ENCODE assay signal across 1 cellular context in genomic region chr6:31795616-31796298, GRCh38.
A peak's percentile ranks its signal among the peaks of the same experiment; 100 is the strongest.
TF ChIP-seq lines count a peak whose summit lies in the region.

VARS1 (minus strand) TSS chr6:31795752; CDS start chr6:31795217, 535 bp downstream.

TF ChIP-seq in HCT116, 20 proteins besides CTCF, POLR2A, EP300 and RAD21 (continued from another document):
- TF ChIP-seq POLR2AphosphoS5 (IDR thresholded peaks at IDR 0.05; ENCODE audit: low read depth, low read length): peak; percentile 63
- peak; percentile 49 for TF ChIP-seq YY1 (IDR thresholded peaks at IDR 0.05; ENCODE audit: extremely low read depth, insufficient replicate concordance, low read depth, low read length)
- TF ChIP-seq SRF (IDR thresholded peaks at IDR 0.05; ENCODE audit: low read depth): no peak
- TF ChIP-seq CEBPB (IDR thresholded peaks at IDR 0.05; ENCODE audit: low read depth): no peak
- TF ChIP-seq CBX3 (IDR thresholded peaks at IDR 0.05; ENCODE audit: low read depth): 0 out of 2 replicates have a peak, but pooled peaks have one; percentile 29
- no peak for TF ChIP-seq ZNF274 (IDR thresholded peaks at IDR 0.05; ENCODE audit: low read depth, low read length)
- TF ChIP-seq ATF3 (IDR thresholded peaks at IDR 0.05): no peak
- no peak for TF ChIP-seq EZH2 (IDR thresholded peaks at IDR 0.05)
- no peak for TF ChIP-seq EZH2phosphoT487 (IDR thresholded peaks at IDR 0.05; ENCODE audit: borderline replicate concordance)
- peak; percentile 59 for TF ChIP-seq EGR1 (IDR thresholded peaks at IDR 0.05; ENCODE audit: low read depth)
- peak; percentile 23; the same call in 1 of the 2 replicates for TF ChIP-seq ZFX (IDR thresholded peaks at IDR 0.05)
- no peak for TF ChIP-seq ZBTB33 (IDR thresholded peaks at IDR 0.05; ENCODE audit: extremely low read depth, insufficient replicate concordance, low read length)
